Comparison of ENCODE assay signal across 1 cellular context in the genomic region with DNA sequence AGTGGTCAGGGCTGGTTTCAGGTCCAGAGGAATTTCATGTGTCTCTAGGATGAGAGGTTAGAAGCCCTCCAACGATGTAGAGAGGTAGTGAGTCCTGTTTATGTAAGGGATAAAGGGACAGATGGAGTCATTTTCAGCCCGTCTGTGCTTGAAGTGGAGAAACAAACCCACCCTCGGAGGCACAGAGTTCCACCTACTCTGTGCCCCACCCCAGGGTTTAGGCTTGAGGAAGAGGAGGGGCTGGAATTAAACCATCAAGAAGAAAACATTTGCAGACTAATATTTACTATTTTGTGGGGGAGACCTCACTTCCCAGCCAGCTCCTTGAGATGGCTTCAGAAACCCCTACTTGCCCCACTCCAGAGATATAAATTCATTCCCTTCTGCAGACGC.
TF ChIP-seq lines count a peak whose summit lies in the region.

No MANE protein-coding gene starts in this region.

TF ChIP-seq in A549, 52 proteins besides CTCF, POLR2A, EP300 and RAD21 (continued from another document):
- TF ChIP-seq, protein P1, sequence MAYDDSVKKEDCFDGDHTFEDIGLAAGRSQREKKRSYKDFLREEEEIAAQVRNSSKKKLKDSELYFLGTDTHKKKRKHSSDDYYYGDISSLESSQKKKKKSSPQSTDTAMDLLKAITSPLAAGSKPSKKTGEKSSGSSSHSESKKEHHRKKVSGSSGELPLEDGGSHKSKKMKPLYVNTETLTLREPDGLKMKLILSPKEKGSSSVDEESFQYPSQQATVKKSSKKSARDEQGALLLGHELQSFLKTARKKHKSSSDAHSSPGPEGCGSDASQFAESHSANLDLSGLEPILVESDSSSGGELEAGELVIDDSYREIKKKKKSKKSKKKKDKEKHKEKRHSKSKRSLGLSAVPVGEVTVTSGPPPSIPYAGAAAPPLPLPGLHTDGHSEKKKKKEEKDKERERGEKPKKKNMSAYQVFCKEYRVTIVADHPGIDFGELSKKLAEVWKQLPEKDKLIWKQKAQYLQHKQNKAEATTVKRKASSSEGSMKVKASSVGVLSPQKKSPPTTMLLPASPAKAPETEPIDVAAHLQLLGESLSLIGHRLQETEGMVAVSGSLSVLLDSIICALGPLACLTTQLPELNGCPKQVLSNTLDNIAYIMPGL (CRISPR knock-in tag; IDR thresholded peaks at IDR 0.05; ENCODE audit: borderline replicate concordance), result no peak
- TF ChIP-seq EHMT2 (IDR thresholded peaks at IDR 0.05; ENCODE audit: low read depth) (no peak), HEYL (CRISPR knock-in tag; IDR thresholded peaks at IDR 0.05) (no peak), ESRRA (IDR thresholded peaks at IDR 0.05; ENCODE audit: borderline replicate concordance, low read length) (no peak)
